1 cellular context compared by ENCODE assay signal in genomic region chr1:221381858-221382623, GRCh38.
TF ChIP-seq lines count a peak whose summit lies in the region.

No MANE protein-coding gene starts in this region.

TF ChIP-seq in SK-N-SH, 30 proteins besides CTCF, POLR2A, EP300 and RAD21 (continued from another document):
- TF ChIP-seq, protein P1, sequence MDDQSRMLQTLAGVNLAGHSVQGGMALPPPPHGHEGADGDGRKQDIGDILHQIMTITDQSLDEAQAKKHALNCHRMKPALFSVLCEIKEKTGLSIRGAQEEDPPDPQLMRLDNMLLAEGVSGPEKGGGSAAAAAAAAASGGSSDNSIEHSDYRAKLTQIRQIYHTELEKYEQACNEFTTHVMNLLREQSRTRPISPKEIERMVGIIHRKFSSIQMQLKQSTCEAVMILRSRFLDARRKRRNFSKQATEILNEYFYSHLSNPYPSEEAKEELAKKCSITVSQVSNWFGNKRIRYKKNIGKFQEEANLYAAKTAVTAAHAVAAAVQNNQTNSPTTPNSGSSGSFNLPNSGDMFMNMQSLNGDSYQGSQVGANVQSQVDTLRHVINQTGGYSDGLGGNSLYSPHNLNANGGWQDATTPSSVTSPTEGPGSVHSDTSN (IDR thresholded peaks at IDR 0.05), result peak; percentile 39; the same call in 1 of the 2 replicates
- TF ChIP-seq SMC3 (IDR thresholded peaks at IDR 0.05; ENCODE audit: low read depth, low read length) (no peak), EZH2phosphoT487 (IDR thresholded peaks at IDR 0.05; ENCODE audit: borderline replicate concordance, low read depth) (no peak), MXI1 (IDR thresholded peaks at IDR 0.05; ENCODE audit: low read depth, low read length) (no peak), NRF1 (IDR thresholded peaks at IDR 0.05; ENCODE audit: low read depth, low read length) (no peak), RXRA (IDR thresholded peaks at IDR 0.05; ENCODE audit: borderline replicate concordance, low read depth) (no peak), JUND (IDR thresholded peaks at IDR 0.05) (peak; percentile 26), TCF12 (IDR thresholded peaks at IDR 0.05) (peak; percentile 38; the same call in 1 of the 2 replicates), USF1 (IDR thresholded peaks at IDR 0.05; ENCODE audit: borderline replicate concordance, low read depth) (no peak), FOXJ3 (CRISPR knock-in tag; IDR thresholded peaks at IDR 0.05) (no peak), ELF1 (IDR thresholded peaks at IDR 0.05) (no peak), REST (IDR thresholded peaks at IDR 0.05; ENCODE audit: low read depth, low read length) (no peak), RFX5 (IDR thresholded peaks at IDR 0.05; ENCODE audit: low read length) (no peak), TAF1 (IDR thresholded peaks at IDR 0.05; ENCODE audit: borderline replicate concordance, low read depth, low read length) (no peak), ZBTB33 (IDR thresholded peaks at IDR 0.05; ENCODE audit: borderline replicate concordance, low read depth) (no peak), GATA2 (CRISPR knock-in tag; IDR thresholded peaks at IDR 0.05) (no peak), IRF3 (IDR thresholded peaks at IDR 0.05; ENCODE audit: low read depth, low read length) (no peak), YY1 (IDR thresholded peaks at IDR 0.05; ENCODE audit: low read depth) (no peak)
- TF ChIP-seq, protein P2, sequence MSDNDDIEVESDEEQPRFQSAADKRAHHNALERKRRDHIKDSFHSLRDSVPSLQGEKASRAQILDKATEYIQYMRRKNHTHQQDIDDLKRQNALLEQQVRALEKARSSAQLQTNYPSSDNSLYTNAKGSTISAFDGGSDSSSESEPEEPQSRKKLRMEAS (IDR thresholded peaks at IDR 0.05; ENCODE audit: low read depth), result no peak
